20 cellular contexts compared by ENCODE assay signal in the genomic region with DNA sequence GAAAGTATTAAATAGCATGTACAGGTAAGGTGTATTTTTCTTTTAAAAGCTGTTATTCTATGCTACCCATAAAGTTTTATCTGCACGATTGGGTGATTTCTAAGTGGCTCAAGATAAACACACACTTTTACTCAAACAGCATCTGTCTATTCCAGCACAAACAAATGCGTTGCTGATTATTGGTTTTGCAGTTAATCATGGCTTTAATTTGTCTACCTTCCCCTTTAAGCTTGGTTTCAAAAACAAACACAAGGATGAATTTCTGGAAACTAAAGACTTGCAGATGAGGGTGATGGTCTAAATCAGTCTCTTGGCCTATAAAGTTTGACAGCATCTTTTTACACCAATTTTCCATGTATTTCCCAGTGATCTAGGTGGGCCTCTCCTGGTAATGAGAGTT.
"Had no signal": no experiment of that assay in that cellular context is flagged by ENCODE, and none has a peak within 500 bp of the region (broad histone marks: within the 10 kb centered on the region; RNA-seq: fewer than 3 reads in every experiment).

No MANE protein-coding gene starts in this region.

- H3K27me3 ChIP-seq: body of pancreas, colonic mucosa, foreskin keratinocyte, neutrophil, thyroid gland had no signal

- H3K36me3 Mint-ChIP-seq: activated naive CD8-positive, alpha-beta T cell; naive B cell; stimulated activated naive B cell treated with anti-CD40 and anti-IgM and Interleukin-4, amounts not matched to agents 10 μg/mL and 1 μg/mL and 100 μg/mL, for 72 hours had no signal

- H3K4me3 Mint-ChIP-seq: activated B cell treated with CpG ODN at 0.5 μM for 24 hours; activated CD8-positive, alpha-beta T cell treated with anti-CD3 and anti-CD28 coated beads, Interleukin-2, amount 10 ng/mL, durations not matched to agents 7 days and 5 days; activated naive CD8-positive, alpha-beta T cell; activated T-cell treated with anti-CD3 and anti-CD28 coated beads, Interleukin-2, amount 50 U/mL, for 72 hours; stimulated activated naive B cell treated with anti-CD40 and anti-IgM and Interleukin-4, amounts not matched to agents 10 μg/mL and 1 μg/mL and 100 μg/mL, for 72 hours had no signal

- H3K9me3 Mint-ChIP-seq: activated B cell treated with CpG ODN at 0.5 μM for 24 hours; activated T-cell treated with anti-CD3 and anti-CD28 coated beads, Interleukin-2, amount 50 U/mL, for 72 hours; naive B cell; stimulated activated naive B cell treated with anti-CD40 and anti-IgM and Interleukin-4, amounts not matched to agents 10 μg/mL and 1 μg/mL and 100 μg/mL, for 72 hours had no signal

- ATAC-seq: activated CD8-positive, alpha-beta T cell treated with anti-CD3 and anti-CD28 coated beads, Interleukin-2, amount 10 ng/mL, durations not matched to agents 7 days and 5 days; activated T-cell treated with anti-CD3 and anti-CD28 coated beads, Interleukin-2, amount 50 U/mL, for 72 hours; body of pancreas; foreskin keratinocyte; stimulated activated naive B cell treated with anti-CD40 and anti-IgM and Interleukin-4, amounts not matched to agents 10 μg/mL and 1 μg/mL and 100 μg/mL, for 72 hours had no signal

- DNase-seq: activated B cell treated with CpG ODN at 0.5 μM for 24 hours; activated CD4-positive, alpha-beta T cell treated with anti-CD3 and anti-CD28 coated beads for 48 hours; activated CD8-positive, alpha-beta memory T cell treated with anti-CD3 and anti-CD28 coated beads, Interleukin-2, amount 50 U/mL, for 4 hours; activated CD8-positive, alpha-beta T cell treated with anti-CD3 and anti-CD28 coated beads, Interleukin-2, amount 10 ng/mL, durations not matched to agents 7 days and 5 days; activated gamma-delta T cell; activated T-cell treated with anti-CD3 and anti-CD28 coated beads, Interleukin-2, amount 50 U/mL, for 72 hours; amniotic stem cell; body of pancreas; central memory CD4-positive, alpha-beta T cell; colonic mucosa; foreskin keratinocyte; naive B cell; posterior cingulate gyrus; retina; stimulated activated CD4-positive, alpha-beta T cell treated with anti-CD3 and anti-CD28 coated beads, Interleukin-4, amount 100 ng/mL, for 1 hour; stimulated activated naive B cell treated with anti-CD40 and anti-IgM and Interleukin-4, amounts not matched to agents 10 μg/mL and 1 μg/mL and 100 μg/mL, for 72 hours; thyroid gland had no signal

- H3K4me1 ChIP-seq: body of pancreas, colonic mucosa had no signal

- H3K27me3 Mint-ChIP-seq: activated naive CD8-positive, alpha-beta T cell had no signal

- H3K27ac ChIP-seq: body of pancreas, colonic mucosa, foreskin keratinocyte, neutrophil had no signal

- H3K27ac Mint-ChIP-seq: activated B cell treated with CpG ODN at 0.5 μM for 24 hours; activated CD8-positive, alpha-beta T cell treated with anti-CD3 and anti-CD28 coated beads, Interleukin-2, amount 10 ng/mL, durations not matched to agents 7 days and 5 days; activated naive CD8-positive, alpha-beta T cell; activated T-cell treated with anti-CD3 and anti-CD28 coated beads, Interleukin-2, amount 50 U/mL, for 72 hours had no signal

- H3K4me3 ChIP-seq: body of pancreas, colonic mucosa, lung, thyroid gland had no signal

- H3K9me3 ChIP-seq: body of pancreas, colonic mucosa, neutrophil, thyroid gland had no signal

- H3K36me3 ChIP-seq: colonic mucosa, neutrophil, thyroid gland had no signal
